Comparison of ENCODE assay signal across 1 cellular context in genomic region chrX:130516123-130516522, GRCh38.
A peak's percentile ranks its signal among the peaks of the same experiment; 100 is the strongest.
TF ChIP-seq lines count a peak whose summit lies in the region.

No MANE protein-coding gene starts in this region.

TF ChIP-seq in HEK293, 187 proteins besides CTCF, POLR2A, EP300 and RAD21 (continued from another document):
- TF ChIP-seq ZNF555 (tag by site-specific recombination; conservative IDR thresholded peaks at IDR 0.05) (peak; percentile 94), ZNF138 (tag by site-specific recombination; IDR thresholded peaks at IDR 0.05; ENCODE audit: borderline replicate concordance) (0 out of 2 replicates have a peak, but pooled peaks have one; percentile 72), ZNF426 (tag by site-specific recombination; IDR thresholded peaks at IDR 0.05) (peak; percentile 93), ZNF202 (tag by site-specific recombination; IDR thresholded peaks at IDR 0.05; ENCODE audit: borderline replicate concordance) (peak; percentile 71; the same call in 1 of the 2 replicates), ZNF624 (tag by site-specific recombination; IDR thresholded peaks at IDR 0.05) (no peak)
